Comparison of ENCODE assay signal across 9 cellular contexts in genomic region chr14:87745507-87746118, GRCh38.
DNase-seq lines count a peak whose midpoint lies in the region; ATAC-seq and TF ChIP-seq lines count a peak whose summit lies in the region.
"Had no signal": no experiment of that assay in that cellular context is flagged by ENCODE, and none has a peak within 500 bp of the region (broad histone marks: within the 10 kb centered on the region; RNA-seq: fewer than 3 reads in every experiment).

No MANE protein-coding gene starts in this region.

- H3K36me3 ChIP-seq in upper lobe of left lung: no peaks in the 10 kb centered on the region
- H3K36me3 ChIP-seq: BLaER1 had no signal

- H3K4me3 ChIP-seq in upper lobe of left lung: no peak overlapping the region
- H3K4me3 ChIP-seq: BLaER1 had no signal

- ATAC-seq in GM19023 (IDR thresholded peaks at IDR 0.05; ENCODE audit: unreplicated experiment): peak; percentile 81
- peak; percentile 80 for ATAC-seq in HG03442 (IDR thresholded peaks at IDR 0.05; ENCODE audit: unreplicated experiment)
- peak in 1 of 2 donors; percentile 58 for ATAC-seq in upper lobe of left lung (ENCODE audit: low FRiP score in 2 of 2)

- TF ChIP-seq POLR2A in upper lobe of left lung (IDR thresholded peaks at IDR 0.05): no peak

- no peaks in the 10 kb centered on the region for H3K9me3 ChIP-seq in upper lobe of left lung
- H3K9me3 ChIP-seq: BLaER1 had no signal

- H3K27me3 ChIP-seq in upper lobe of left lung: no peaks in the 10 kb centered on the region
- H3K27me3 ChIP-seq: BLaER1 had no signal

- TF ChIP-seq CTCF in RWPE1 (conservative IDR thresholded peaks at IDR 0.05; ENCODE audit: low read depth) (peak; percentile 65), upper lobe of left lung (IDR thresholded peaks at IDR 0.05) (peak in 5 of 6 experiments; percentile 15 to 45 (median 21))

- WGBS in upper lobe of left lung, 2 donors: 14 to 28% methylated on average over 3 of the region's 3 CpGs

- POLR2A ChIA-PET in RWPE1 (lab: Yijun Ruan, JAX; ENCODE audit: low non-redundant PET): no interaction called here

- CTCF ChIA-PET in RWPE1 (lab: Yijun Ruan, JAX): interaction anchor here (0.6 to 1.6 kb wide), 12 partner anchors 10 to 444 kb away, joined by 3 to 7 read pairs (median 4); no protein-coding TSS in a partner anchor

- no peak for TF ChIP-seq EP300 in upper lobe of left lung (IDR thresholded peaks at IDR 0.05)

- no peaks in the 10 kb centered on the region for H3K4me1 ChIP-seq in upper lobe of left lung
- H3K4me1 ChIP-seq: BLaER1 had no signal

- H3K27ac ChIP-seq in RWPE1: no peak overlapping the region
- H3K27ac ChIP-seq in upper lobe of left lung: no peak overlapping the region
- H3K27ac ChIP-seq: BLaER1 had no signal

- peak; percentile 24 for DNase-seq in NCI-H1105 treated with DMSO at 0.1 percent for 48 hours (lab: John Stamatoyannopoulos, UW)
- DNase-seq in NCI-H1105 (lab: John Stamatoyannopoulos, UW): no peak
- DNase-seq in RWPE1 (ENCODE audit: low spot score): peak; percentile 54
- DNase-seq in germinal center (ENCODE audit: low spot score): peak; percentile 11
- no peak for DNase-seq in upper lobe of left lung
- DNase-seq in activated CD8-positive, alpha-beta memory T cell treated with anti-CD3 and anti-CD28 coated beads for 24 hours: no peak

Comparison
In these comparisons a context has a peak if more than half of its experiments do, and no peak if none do; other contexts are left out.
1. DNase-seq: peak in NCI-H1105 treated with DMSO at 0.1 percent for 48 hours (single experiment), RWPE1 (single experiment) and germinal center (single experiment); none in NCI-H1105 (single experiment), upper lobe of left lung (0 of 2) and activated CD8-positive, alpha-beta memory T cell treated with anti-CD3 and anti-CD28 coated beads for 24 hours (single experiment).